1 cellular context compared by ENCODE assay signal in genomic region chr4:63226236-63226635, GRCh38.
TF ChIP-seq lines count a peak whose summit lies in the region.

No MANE protein-coding gene starts in this region.

TF ChIP-seq in GM23338, 12 proteins besides CTCF, POLR2A, EP300 and RAD21:
- 0 out of 2 replicates have a peak, but pooled peaks have one; percentile 5 for TF ChIP-seq ZNF462 (CRISPR knock-in tag; IDR thresholded peaks at IDR 0.05)
- TF ChIP-seq, protein P1, sequence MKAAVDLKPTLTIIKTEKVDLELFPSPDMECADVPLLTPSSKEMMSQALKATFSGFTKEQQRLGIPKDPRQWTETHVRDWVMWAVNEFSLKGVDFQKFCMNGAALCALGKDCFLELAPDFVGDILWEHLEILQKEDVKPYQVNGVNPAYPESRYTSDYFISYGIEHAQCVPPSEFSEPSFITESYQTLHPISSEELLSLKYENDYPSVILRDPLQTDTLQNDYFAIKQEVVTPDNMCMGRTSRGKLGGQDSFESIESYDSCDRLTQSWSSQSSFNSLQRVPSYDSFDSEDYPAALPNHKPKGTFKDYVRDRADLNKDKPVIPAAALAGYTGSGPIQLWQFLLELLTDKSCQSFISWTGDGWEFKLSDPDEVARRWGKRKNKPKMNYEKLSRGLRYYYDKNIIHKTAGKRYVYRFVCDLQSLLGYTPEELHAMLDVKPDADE (IDR thresholded peaks at IDR 0.05), result no peak
